Comparison of ENCODE assay signal across 8 cellular contexts in genomic region chr6:149749594-149750135, GRCh38. TPM values are rescaled to one million over a fixed set of nuclear protein-coding genes. Genes with fewer than 3 reads are reported as not detected.
DNase-seq lines count a peak whose midpoint lies in the region; ATAC-seq lines count a peak whose summit lies in the region.

TSS of gene PCMT1 (plus strand) at chr6:149749741. CDS start at chr6:149749902, 161 bp downstream.

- peaks cover 36% of the 10 kb centered on the region for H3K36me3 Mint-ChIP-seq in effector memory CD8-positive, alpha-beta T cell (ENCODE audit: insufficient read depth)

- no peaks in the 10 kb centered on the region for H3K27me3 Mint-ChIP-seq in effector memory CD8-positive, alpha-beta T cell

- H3K4ac ChIP-seq in mesenchymal stem cell (ENCODE audit: low read depth in 1 of 2, low read length in 2 of 2) = peak within 1 kb of the TSS; percentile 85 to 93

- peak within 1 kb of the TSS; percentile 92 for H3K9ac ChIP-seq in mesenchymal stem cell (ENCODE audit: low read length)

- no peak within 1 kb of the TSS for H2BK15ac ChIP-seq in mesenchymal stem cell (ENCODE audit: low read depth, poor library complexity, severe bottlenecking)

- H2AK5ac ChIP-seq in mesenchymal stem cell (ENCODE audit: low read length, severe bottlenecking) = no peak within 1 kb of the TSS

- peak within 1 kb of the TSS; percentile 90 for H2AFZ ChIP-seq in mesenchymal stem cell (ENCODE audit: low read depth, low read length)

- H3K4me1 ChIP-seq in mesenchymal stem cell (ENCODE audit: control insufficient read depth, insufficient read depth, low read depth, low read length) = peaks cover 8% of the 10 kb centered on the region

- H3K23ac ChIP-seq in mesenchymal stem cell (ENCODE audit: low read length in 2 of 2) = peak within 1 kb of the TSS in 1 of 2 experiments; percentile 2

- peak within 1 kb of the TSS; percentile 70 for H3K4me2 ChIP-seq in mesenchymal stem cell (ENCODE audit: low read length, poor library complexity, severe bottlenecking)

- no peaks in the 10 kb centered on the region for H3K9me3 ChIP-seq in mesenchymal stem cell (ENCODE audit: control insufficient read depth, low read length)

- H3K4me3 ChIP-seq in mesenchymal stem cell (ENCODE audit: insufficient read depth in 1 of 2, low read depth in 1 of 2, low read length in 2 of 2) = peak within 1 kb of the TSS; percentile 83 to 88

- peak; percentile 87 for ATAC-seq in GM19468 (IDR thresholded peaks at IDR 0.05; ENCODE audit: extremely low read depth, unreplicated experiment)
- ATAC-seq in effector memory CD8-positive, alpha-beta T cell (replicated peaks) = peak; percentile 81

- H2BK120ac ChIP-seq in mesenchymal stem cell (ENCODE audit: low read depth, low read length) = peak within 1 kb of the TSS; percentile 49

- peak within 1 kb of the TSS; percentile 84 to 88 for H3K4me3 Mint-ChIP-seq in effector memory CD8-positive, alpha-beta T cell

- peak within 1 kb of the TSS; percentile 77 to 82 for H3K27ac Mint-ChIP-seq in effector memory CD8-positive, alpha-beta T cell

- H3K18ac ChIP-seq in mesenchymal stem cell (ENCODE audit: low read depth in 1 of 2, low read length in 2 of 2) = peak within 1 kb of the TSS; percentile 70 to 86

- peak within 1 kb of the TSS in 1 of 2 experiments; percentile 83 for H3K14ac ChIP-seq in mesenchymal stem cell (ENCODE audit: low read length in 2 of 2)

- peak within 1 kb of the TSS; percentile 71 for H3K27ac ChIP-seq in mesenchymal stem cell (ENCODE audit: low read length, poor library complexity, severe bottlenecking)

- H3K9me3 Mint-ChIP-seq in effector memory CD8-positive, alpha-beta T cell = no peaks in the 10 kb centered on the region

- peak within 1 kb of the TSS; percentile 89 for H4K8ac ChIP-seq in mesenchymal stem cell (ENCODE audit: low read length)

- under 1% methylated on average over 58 of the region's 60 CpGs for WGBS in mesenchymal stem cell

- peaks cover 23 to 31% of the 10 kb centered on the region in 2 donors for H3K4me1 Mint-ChIP-seq in effector memory CD8-positive, alpha-beta T cell (ENCODE audit: low read depth in 2 of 2)

- H3K36me3 ChIP-seq in mesenchymal stem cell (ENCODE audit: control insufficient read depth in 1 of 2, insufficient read depth in 2 of 2, low read depth in 1 of 2, low read length in 2 of 2) = no peaks in the 10 kb centered on the region

- H2BK5ac ChIP-seq in mesenchymal stem cell (ENCODE audit: low read depth, low read length, poor library complexity, severe bottlenecking) = no peak within 1 kb of the TSS

- peak within 1 kb of the TSS; percentile 57 for H4K91ac ChIP-seq in mesenchymal stem cell (ENCODE audit: low read length)

- DNase-seq in COLO668 (lab: John Stamatoyannopoulos, UW; ENCODE audit: unreplicated experiment) = peak; percentile 91
- peak; percentile 39 for DNase-seq in HS-27A (ENCODE audit: low read depth)
- peak; percentile 89 for DNase-seq in NK-92 treated with Interleukin-12 subunit alpha and Interleukin-12 subunit beta, amount 100 ng/mL, for 24 hours (lab: John Stamatoyannopoulos, UW)
- peak; percentile 79 to 80 for DNase-seq in activated CD8-positive, alpha-beta memory T cell treated with anti-CD3 and anti-CD28 coated beads for 4 hours (ENCODE audit: low read depth in 2 of 2)
- peak; percentile 89 to 95 (median 91) for DNase-seq in effector memory CD8-positive, alpha-beta T cell
- DNase-seq in mesenchymal stem cell = peak; percentile 90
- peak; percentile 92 for DNase-seq in stimulated activated CD8-positive, alpha-beta memory T cell treated with anti-CD3 and anti-CD28 coated beads, Interleukin-12 subunit alpha, Interleukin-12 subunit beta, amount 100 ng/mL, for 4 hours (ENCODE audit: low read depth)

- H3K27me3 ChIP-seq in mesenchymal stem cell (ENCODE audit: control insufficient read depth in 1 of 2, insufficient read depth in 1 of 2, low read length in 2 of 2) = no peaks in the 10 kb centered on the region

- peak within 1 kb of the TSS in 1 of 2 experiments; percentile 39 for H2BK12ac ChIP-seq in mesenchymal stem cell (ENCODE audit: low read length in 2 of 2)

- H3K79me1 ChIP-seq in mesenchymal stem cell (replicated peaks; ENCODE audit: low read length, poor library complexity, severe bottlenecking) = peaks cover 1% of the 10 kb centered on the region

RNA-seq across cellular contexts. Expression of gene PCMT1, which starts in this region (rescaled TPM):
- polyA plus RNA-seq in mesenchymal stem cell (2013, experiment 1 of 2) = 67.4 TPM
- polyA plus RNA-seq in mesenchymal stem cell (2013, experiment 2 of 2) = 64.8 TPM

Comparison
In these comparisons a context has a peak if more than half of its experiments do, and no peak if none do; other contexts are left out.
1. Peak in every context shown above with its lines: DNase-seq, ATAC-seq, H3K4me3 ChIP-seq and H3K27ac ChIP-seq.
2. DNase-seq: peak in every context shown above with its lines; median percentile 92 in stimulated activated CD8-positive, alpha-beta memory T cell treated with anti-CD3 and anti-CD28 coated beads, Interleukin-12 subunit alpha, Interleukin-12 subunit beta, amount 100 ng/mL, for 4 hours; 91 in COLO668; 91 in effector memory CD8-positive, alpha-beta T cell; 90 in mesenchymal stem cell; 89 in NK-92 treated with Interleukin-12 subunit alpha and Interleukin-12 subunit beta, amount 100 ng/mL, for 24 hours; 80 in activated CD8-positive, alpha-beta memory T cell treated with anti-CD3 and anti-CD28 coated beads for 4 hours; 39 in HS-27A.